In genomic region chr13:60135344-60135743, GRCh38 we compare ENCODE assay signal across 1 cellular context.
TF ChIP-seq lines count a peak whose summit lies in the region.

No MANE protein-coding gene starts in this region.

TF ChIP-seq in IMR-90, 13 proteins besides CTCF, POLR2A, EP300 and RAD21 (continued from another document):
- TF ChIP-seq MAZ (IDR thresholded peaks at IDR 0.05; ENCODE audit: borderline replicate concordance, low read depth, low read length) = no peak
- no peak for TF ChIP-seq RFX5 (IDR thresholded peaks at IDR 0.05; ENCODE audit: low read depth, low read length)
- no peak for TF ChIP-seq SMC3 (IDR thresholded peaks at IDR 0.05; ENCODE audit: low read depth, low read length)
- TF ChIP-seq NFE2L2 (IDR thresholded peaks at IDR 0.05; ENCODE audit: low read depth, low read length) = no peak
- TF ChIP-seq CHD1 (IDR thresholded peaks at IDR 0.05; ENCODE audit: low read depth, low read length) = no peak
- TF ChIP-seq MXI1 (IDR thresholded peaks at IDR 0.05; ENCODE audit: borderline replicate concordance, low read depth, low read length) = no peak
